In genomic region chr10:1553951-1554350, GRCh38 we compare ENCODE assay signal across 20 cellular contexts.
DNase-seq lines count a peak whose midpoint lies in the region; ATAC-seq and TF ChIP-seq lines count a peak whose summit lies in the region.
"Had no signal": no experiment of that assay in that cellular context is flagged by ENCODE, and none has a peak within 500 bp of the region (broad histone marks: within the 10 kb centered on the region; RNA-seq: fewer than 3 reads in every experiment).

No MANE protein-coding gene starts in this region.

- TF ChIP-seq CTCF in H9 (conservative IDR thresholded peaks at IDR 0.05) (no peak), spleen (IDR thresholded peaks at IDR 0.05 in 8 of 11, conservative IDR thresholded peaks at IDR 0.05 in 3 of 11) (no peak)

- no peaks in the 10 kb centered on the region for H3K36me3 ChIP-seq in BLaER1 treated with 17β-estradiol and CSF1 and Interleukin-3, amounts not matched to agents 10 nM and 100 nM
- no peaks in the 10 kb centered on the region for H3K36me3 ChIP-seq in spleen
- H3K36me3 ChIP-seq: Peyer's patch, SJSA1 had no signal

- no peaks in the 10 kb centered on the region; a peak in 1 of 5 replicates for H3K9me3 Mint-ChIP-seq in H9
- H3K9me3 Mint-ChIP-seq: CD8-positive, alpha-beta memory T cell had no signal

- H3K27ac Mint-ChIP-seq in H9 (peak overlapping the region in 2 of 3 experiments; percentile 57 to 92; a peak in 2 of 7 replicates), T-helper 17 cell (no peak overlapping the region)
- H3K27ac Mint-ChIP-seq: CD8-positive, alpha-beta memory T cell had no signal

- H3K27me3 Mint-ChIP-seq in H9 (ENCODE audit: low read depth) (peaks cover 8% of the 10 kb centered on the region), T-helper 17 cell (peaks cover 27% of the 10 kb centered on the region)

- no peak overlapping the region for H4K91ac ChIP-seq in H9 (ENCODE audit: insufficient read length, low read depth, low read length)

- H3K4me1 ChIP-seq in BLaER1 treated with 17β-estradiol and CSF1 and Interleukin-3, amounts not matched to agents 10 nM and 100 nM: peaks cover 0 to 84% (median 54%) of the 10 kb centered on the region in 10 experiments; a peak in 16 of 20 replicates
- H3K4me1 ChIP-seq in H9 (ENCODE audit: insufficient read depth, low read length): no peaks in the 10 kb centered on the region
- H3K4me1 ChIP-seq in spleen: no peaks in the 10 kb centered on the region
- H3K4me1 ChIP-seq: Peyer's patch, SJSA1 had no signal

- no peaks in the 10 kb centered on the region for H3K9me3 ChIP-seq in BLaER1 treated with 17β-estradiol and CSF1 and Interleukin-3, amounts not matched to agents 10 nM and 100 nM (replicated peaks in 1 of 11)
- no peaks in the 10 kb centered on the region for H3K9me3 ChIP-seq in H9 (ENCODE audit: control insufficient read depth, low read depth, low read length)
- H3K9me3 ChIP-seq in spleen: peaks cover 0 to 2% (median 0%) of the 10 kb centered on the region in 8 donors
- H3K9me3 ChIP-seq in T-helper 17 cell (ENCODE audit: control insufficient read depth, low read length, poor library complexity, severe bottlenecking): no peaks in the 10 kb centered on the region
- H3K9me3 ChIP-seq: Peyer's patch, SJSA1 had no signal

- H3K56ac ChIP-seq in H9 (ENCODE audit: insufficient read length, low read depth, low read length): no peak overlapping the region

- no peak overlapping the region for H4K5ac ChIP-seq in H9 (ENCODE audit: insufficient read length, low read depth, low read length)

- H3K27ac ChIP-seq in BLaER1 treated with 17β-estradiol and CSF1 and Interleukin-3, amounts not matched to agents 10 nM and 100 nM: peak overlapping the region in 2 of 11 experiments; percentile 1 to 36; a peak in 2 of 22 replicates
- H3K27ac ChIP-seq in H9 (ENCODE audit: insufficient read length, low read depth, low read length) (no peak overlapping the region), spleen (no peak overlapping the region)
- H3K27ac ChIP-seq: KMS-11, Peyer's patch, SJSA1 had no signal

- H2AK5ac ChIP-seq in H9 (ENCODE audit: insufficient read length, low read length): no peak overlapping the region

- H3K18ac ChIP-seq in H9 (ENCODE audit: insufficient read length, low read depth, low read length): no peak overlapping the region

- H2BK15ac ChIP-seq in H9 (ENCODE audit: low read depth, low read length): no peak overlapping the region

- no peak for ATAC-seq in T-helper 17 cell

- H3K14ac ChIP-seq in H9 (ENCODE audit: insufficient read depth, low read length): no peak overlapping the region

- no peak overlapping the region for H3K4me3 Mint-ChIP-seq in H9
- no peak overlapping the region for H3K4me3 Mint-ChIP-seq in T-helper 17 cell
- H3K4me3 Mint-ChIP-seq: CD8-positive, alpha-beta memory T cell had no signal

- H3K4ac ChIP-seq in H9 (ENCODE audit: low read depth, low read length): no peak overlapping the region

- no peaks in the 10 kb centered on the region for H3K27me3 ChIP-seq in BLaER1 treated with 17β-estradiol and CSF1 and Interleukin-3, amounts not matched to agents 10 nM and 100 nM
- H3K27me3 ChIP-seq in H9 (ENCODE audit: insufficient read depth, low read length) (no peaks in the 10 kb centered on the region), spleen (replicated peaks in 1 of 7) (peaks cover 0 to 32% (median 0%) of the 10 kb centered on the region in 7 donors)
- H3K27me3 ChIP-seq: Peyer's patch had no signal

- no peaks in the 10 kb centered on the region for H3K79me2 ChIP-seq in H9 (ENCODE audit: insufficient read depth, low read length)

- no peak for TF ChIP-seq POLR2A in spleen (IDR thresholded peaks at IDR 0.05)

- H3K9ac ChIP-seq in BLaER1 treated with 17β-estradiol and CSF1 and Interleukin-3, amounts not matched to agents 10 nM and 100 nM: peak overlapping the region in 3 of 11 experiments; percentile 6 to 40 (median 33); a peak in 4 of 22 replicates
- H3K9ac ChIP-seq in H9 (ENCODE audit: extremely low read depth, insufficient read length, low read length): no peak overlapping the region
- H3K9ac ChIP-seq: KMS-11 had no signal

- no peak overlapping the region for H3K23ac ChIP-seq in H9 (ENCODE audit: insufficient read length, low read depth, low read length)

- no CpG with 5 or more reads among the region's 7 CpGs for WGBS in H9 (ENCODE audit: extremely low coverage, insufficient read length, low lambda C conversion rate)
- WGBS in spleen, 5 donors: 69 to 89% (median 83%) methylated on average over 4 to 7 of the region's 7 CpGs

- no peak overlapping the region for H3T11ph ChIP-seq in H9 (ENCODE audit: low read length)

- peaks cover 0 to 4% (median 0%) of the 10 kb centered on the region in 11 experiments; a peak in 2 of 22 replicates for H4K20me1 ChIP-seq in BLaER1 treated with 17β-estradiol and CSF1 and Interleukin-3, amounts not matched to agents 10 nM and 100 nM
- no peaks in the 10 kb centered on the region for H4K20me1 ChIP-seq in H9 (ENCODE audit: control insufficient read depth, insufficient read depth, insufficient read length)

- H2BK12ac ChIP-seq in H9 (ENCODE audit: insufficient read length, low read depth, low read length): no peak overlapping the region

- no peak for DNase-seq in H9
- DNase-seq in mesenteric fat pad (ENCODE audit: low spot score): peak; percentile 39
- DNase-seq in spleen: peak; percentile 54
- no peak for DNase-seq in NCI-H82 (lab: John Stamatoyannopoulos, UW)
- DNase-seq in T-helper 17 cell: no peak
- DNase-seq in NCI-H1105 treated with DMSO at 0.1 percent for 48 hours (lab: John Stamatoyannopoulos, UW): no peak
- DNase-seq: C1 segment of cervical spinal cord; Calu3; CD8-positive, alpha-beta memory T cell; DMS153; GF-D8; IMR-90; NCI-H1105; NCI-H226; NCI-H510A treated with DMSO at 0.1 percent for 48 hours; NCI-H748 treated with DMSO at 0.1 percent for 48 hours had no signal

- no peak overlapping the region for H3K4me3 ChIP-seq in BLaER1 treated with 17β-estradiol and CSF1 and Interleukin-3, amounts not matched to agents 10 nM and 100 nM
- H3K4me3 ChIP-seq in spleen: no peak overlapping the region
- H3K4me3 ChIP-seq: Peyer's patch, SJSA1 had no signal

- H3K4me2 ChIP-seq in BLaER1 treated with 17β-estradiol and CSF1 and Interleukin-3, amounts not matched to agents 10 nM and 100 nM: peak overlapping the region in 9 of 11 experiments; percentile 29 to 77 (median 71); a peak in 17 of 22 replicates
- H3K4me2 ChIP-seq in H9 (ENCODE audit: insufficient read depth, insufficient read length, low read length): no peak overlapping the region
- H3K4me2 ChIP-seq: KMS-11 had no signal

- H3K23me2 ChIP-seq in H9 (ENCODE audit: insufficient read length, low read depth, low read length, poor library complexity, severe bottlenecking): no peaks in the 10 kb centered on the region

- no peak overlapping the region for H2BK20ac ChIP-seq in H9 (ENCODE audit: low read depth, low read length, poor library complexity, severe bottlenecking)

- H3K36me3 Mint-ChIP-seq in H9 (ENCODE audit: insufficient read depth in 1 of 3, low read depth in 3 of 3): 0 out of 7 replicates have a peak, but pooled peaks cover 0 to under 1% (median 0%) of the 10 kb centered on the region in 3 experiments
- no peaks in the 10 kb centered on the region for H3K36me3 Mint-ChIP-seq in T-helper 17 cell (ENCODE audit: low read depth)
- H3K36me3 Mint-ChIP-seq: CD8-positive, alpha-beta memory T cell had no signal

- peaks cover 7 to 20% of the 10 kb centered on the region in 2 experiments; a peak in 3 of 4 replicates for H3K4me1 Mint-ChIP-seq in H9
- peaks cover 14% of the 10 kb centered on the region for H3K4me1 Mint-ChIP-seq in T-helper 17 cell

- H4K8ac ChIP-seq in H9 (replicated peaks; ENCODE audit: insufficient read length, low read depth, low read length): no peak overlapping the region

- H2AFZ ChIP-seq in H9 (ENCODE audit: low read length): no peak overlapping the region

- no peak overlapping the region for H2BK5ac ChIP-seq in H9 (ENCODE audit: insufficient read length, low read length)

- H3K79me1 ChIP-seq in H9 (ENCODE audit: insufficient read depth, low read depth, low read length, poor library complexity, severe bottlenecking): no peaks in the 10 kb centered on the region

- intact Hi-C loops in spleen (cut with DNase I; ENCODE audit: low total_unique reads): no loop called here

- no peak overlapping the region for H2BK120ac ChIP-seq in H9 (ENCODE audit: low read depth, low read length, poor library complexity, severe bottlenecking)

Comparison
In these comparisons a context has a peak if more than half of its experiments do, and no peak if none do; other contexts are left out.
1. DNase-seq: peak in mesenteric fat pad (single experiment) and spleen (single experiment); none in H9 (single experiment), NCI-H82 (single experiment), T-helper 17 cell (0 of 3) and NCI-H1105 treated with DMSO at 0.1 percent for 48 hours (single experiment).